In the genomic region with DNA sequence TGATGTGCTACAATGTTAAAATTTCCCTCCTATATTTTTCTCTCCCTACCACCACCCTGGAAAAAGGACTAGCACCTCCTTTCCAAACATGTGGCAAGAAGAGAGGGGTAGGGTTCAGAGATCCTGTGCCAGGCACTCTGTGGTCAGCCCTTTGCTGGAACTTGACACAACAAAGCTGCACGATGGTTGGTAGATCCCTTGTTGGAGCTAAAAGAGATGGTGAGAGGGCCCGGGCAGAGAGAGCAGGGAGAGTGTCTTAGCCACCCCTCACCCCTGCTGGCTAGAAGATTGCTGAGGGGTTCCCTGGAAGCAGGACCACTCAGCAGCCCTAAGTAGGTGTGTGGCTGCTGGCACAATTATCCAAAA, we compare ENCODE assay signal across 3 cellular contexts.
TF ChIP-seq lines count a peak whose summit lies in the region.

No MANE protein-coding gene starts in this region.

TF ChIP-seq in SK-N-SH, 30 proteins besides CTCF, POLR2A, EP300 and RAD21:
- TF ChIP-seq POLR2AphosphoS5 (IDR thresholded peaks at IDR 0.05; ENCODE audit: low read depth, low read length), result no peak
- TF ChIP-seq NRF1 (IDR thresholded peaks at IDR 0.05; ENCODE audit: low read depth, low read length), result no peak
- TF ChIP-seq IRF3 (IDR thresholded peaks at IDR 0.05; ENCODE audit: low read depth, low read length), result no peak
- TF ChIP-seq RFX5 (IDR thresholded peaks at IDR 0.05; ENCODE audit: low read length), result no peak

TF ChIP-seq in SK-N-SH treated with all-trans-retinoic acid at 6 μM for 48 hours, 23 proteins besides CTCF, POLR2A, EP300 and RAD21:
- TF ChIP-seq ZNF8 (CRISPR knock-in tag; IDR thresholded peaks at IDR 0.05), result no peak
- no peak for TF ChIP-seq TSHZ2 (CRISPR knock-in tag; IDR thresholded peaks at IDR 0.05)
- no peak for TF ChIP-seq SNAI2 (CRISPR knock-in tag; IDR thresholded peaks at IDR 0.05)
- TF ChIP-seq ARNTL (CRISPR knock-in tag; IDR thresholded peaks at IDR 0.05; ENCODE audit: borderline replicate concordance, low read depth), result no peak
- no peak for TF ChIP-seq CSDC2 (CRISPR knock-in tag; IDR thresholded peaks at IDR 0.05)
- no peak for TF ChIP-seq ISL1 (CRISPR knock-in tag; IDR thresholded peaks at IDR 0.05)
- TF ChIP-seq RARB (CRISPR knock-in tag; IDR thresholded peaks at IDR 0.05), result no peak
- no peak for TF ChIP-seq POU6F1 (CRISPR knock-in tag; IDR thresholded peaks at IDR 0.05; ENCODE audit: borderline replicate concordance, low read depth)
- TF ChIP-seq ZNF70 (CRISPR knock-in tag; IDR thresholded peaks at IDR 0.05), result no peak

TF ChIP-seq in HepG2, 621 proteins besides CTCF, POLR2A, EP300 and RAD21:
- TF ChIP-seq ZIK1 (CRISPR knock-in tag; IDR thresholded peaks at IDR 0.05; ENCODE audit: borderline replicate concordance, low read depth), result no peak
- no peak for TF ChIP-seq ZFP90 (CRISPR knock-in tag; IDR thresholded peaks at IDR 0.05; ENCODE audit: borderline replicate concordance)
- no peak for TF ChIP-seq MBD4 (IDR thresholded peaks at IDR 0.05; ENCODE audit: borderline replicate concordance, low read length)
- no peak for TF ChIP-seq CBX2 (IDR thresholded peaks at IDR 0.05; ENCODE audit: low read depth, low read length)
- no peak for TF ChIP-seq CBX2 (CRISPR knock-in tag; IDR thresholded peaks at IDR 0.05; ENCODE audit: low read depth)
- no peak for TF ChIP-seq ZNF644 (CRISPR knock-in tag; IDR thresholded peaks at IDR 0.05; ENCODE audit: low read depth)
- no peak for TF ChIP-seq SKI (IDR thresholded peaks at IDR 0.05; ENCODE audit: partially characterized antibody)
- no peak for TF ChIP-seq ZNF253 (CRISPR knock-in tag; IDR thresholded peaks at IDR 0.05; ENCODE audit: borderline replicate concordance)
- no peak for TF ChIP-seq FOXK2 (IDR thresholded peaks at IDR 0.05)
- no peak for TF ChIP-seq NFKB2 (CRISPR knock-in tag; IDR thresholded peaks at IDR 0.05; ENCODE audit: borderline replicate concordance)
- TF ChIP-seq ZNF564 (CRISPR knock-in tag; IDR thresholded peaks at IDR 0.05), result no peak
- TF ChIP-seq ZFP1 (CRISPR knock-in tag; IDR thresholded peaks at IDR 0.05), result no peak
- no peak for TF ChIP-seq ZSCAN20 (CRISPR knock-in tag; IDR thresholded peaks at IDR 0.05; ENCODE audit: borderline replicate concordance)
- TF ChIP-seq MAZ (IDR thresholded peaks at IDR 0.05; ENCODE audit: borderline replicate concordance, low read depth, low read length), result no peak
- no peak for TF ChIP-seq MAZ (CRISPR knock-in tag; IDR thresholded peaks at IDR 0.05; ENCODE audit: low read depth)
- TF ChIP-seq, protein P1, sequence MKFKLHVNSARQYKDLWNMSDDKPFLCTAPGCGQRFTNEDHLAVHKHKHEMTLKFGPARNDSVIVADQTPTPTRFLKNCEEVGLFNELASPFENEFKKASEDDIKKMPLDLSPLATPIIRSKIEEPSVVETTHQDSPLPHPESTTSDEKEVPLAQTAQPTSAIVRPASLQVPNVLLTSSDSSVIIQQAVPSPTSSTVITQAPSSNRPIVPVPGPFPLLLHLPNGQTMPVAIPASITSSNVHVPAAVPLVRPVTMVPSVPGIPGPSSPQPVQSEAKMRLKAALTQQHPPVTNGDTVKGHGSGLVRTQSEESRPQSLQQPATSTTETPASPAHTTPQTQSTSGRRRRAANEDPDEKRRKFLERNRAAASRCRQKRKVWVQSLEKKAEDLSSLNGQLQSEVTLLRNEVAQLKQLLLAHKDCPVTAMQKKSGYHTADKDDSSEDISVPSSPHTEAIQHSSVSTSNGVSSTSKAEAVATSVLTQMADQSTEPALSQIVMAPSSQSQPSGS (CRISPR knock-in tag; IDR thresholded peaks at IDR 0.05), result no peak
- TF ChIP-seq, protein P2, sequence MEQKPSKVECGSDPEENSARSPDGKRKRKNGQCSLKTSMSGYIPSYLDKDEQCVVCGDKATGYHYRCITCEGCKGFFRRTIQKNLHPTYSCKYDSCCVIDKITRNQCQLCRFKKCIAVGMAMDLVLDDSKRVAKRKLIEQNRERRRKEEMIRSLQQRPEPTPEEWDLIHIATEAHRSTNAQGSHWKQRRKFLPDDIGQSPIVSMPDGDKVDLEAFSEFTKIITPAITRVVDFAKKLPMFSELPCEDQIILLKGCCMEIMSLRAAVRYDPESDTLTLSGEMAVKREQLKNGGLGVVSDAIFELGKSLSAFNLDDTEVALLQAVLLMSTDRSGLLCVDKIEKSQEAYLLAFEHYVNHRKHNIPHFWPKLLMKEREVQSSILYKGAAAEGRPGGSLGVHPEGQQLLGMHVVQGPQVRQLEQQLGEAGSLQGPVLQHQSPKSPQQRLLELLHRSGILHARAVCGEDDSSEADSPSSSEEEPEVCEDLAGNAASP (CRISPR knock-in tag; IDR thresholded peaks at IDR 0.05; ENCODE audit: borderline replicate concordance), result no peak
- TF ChIP-seq ZNF782 (CRISPR knock-in tag; IDR thresholded peaks at IDR 0.05; ENCODE audit: borderline replicate concordance), result no peak
- no peak for TF ChIP-seq SMARCC2 (IDR thresholded peaks at IDR 0.05)
- no peak for TF ChIP-seq CC2D1A (CRISPR knock-in tag; IDR thresholded peaks at IDR 0.05)
- TF ChIP-seq ZNF451 (CRISPR knock-in tag; IDR thresholded peaks at IDR 0.05), result no peak
TF ChIP-seq in HepG2: peak in this region for 0.
